9 cellular contexts compared by ENCODE assay signal in the genomic region with DNA sequence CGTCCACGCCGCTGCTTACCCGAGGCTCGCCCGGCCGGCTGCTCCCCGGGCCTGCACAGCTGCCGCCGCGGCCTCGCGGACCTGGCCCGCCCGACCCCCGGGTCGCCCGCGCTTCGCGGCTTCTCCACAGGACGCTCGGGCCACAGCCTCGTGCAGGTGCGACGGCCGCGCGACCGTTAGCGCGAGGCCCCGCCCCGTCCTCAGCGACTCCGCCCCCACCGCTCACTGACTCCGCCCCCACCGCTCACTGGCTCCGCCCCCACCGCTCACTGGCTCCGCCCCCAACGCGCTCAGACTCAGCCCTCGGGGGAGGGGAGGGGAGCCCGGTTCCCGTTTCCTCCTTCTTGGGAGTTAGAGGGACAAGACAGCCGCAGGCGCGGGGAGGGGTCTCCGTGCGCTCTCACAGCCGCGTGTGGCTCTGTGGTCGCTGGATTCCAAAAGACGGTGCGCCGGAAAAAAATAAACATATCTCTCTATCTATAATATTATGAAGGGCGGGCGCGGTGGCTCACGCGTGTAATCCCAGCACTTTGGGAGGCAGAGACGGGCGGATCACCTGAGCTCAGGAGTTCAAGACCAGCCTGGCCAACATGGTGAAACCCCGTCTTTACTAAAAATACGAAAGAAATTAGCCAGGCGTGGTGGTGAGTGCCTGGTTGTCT. TPM values are rescaled to one million over a fixed set of nuclear protein-coding genes. Genes with fewer than 3 reads are reported as not detected.
DNase-seq lines count a peak whose midpoint lies in the region; ATAC-seq, FAIRE-seq and TF ChIP-seq lines count a peak whose summit lies in the region.
"Had no signal": no experiment of that assay in that cellular context is flagged by ENCODE, and none has a peak within 500 bp of the region (broad histone marks: within the 10 kb centered on the region; RNA-seq: fewer than 3 reads in every experiment).

A gene with protein sequence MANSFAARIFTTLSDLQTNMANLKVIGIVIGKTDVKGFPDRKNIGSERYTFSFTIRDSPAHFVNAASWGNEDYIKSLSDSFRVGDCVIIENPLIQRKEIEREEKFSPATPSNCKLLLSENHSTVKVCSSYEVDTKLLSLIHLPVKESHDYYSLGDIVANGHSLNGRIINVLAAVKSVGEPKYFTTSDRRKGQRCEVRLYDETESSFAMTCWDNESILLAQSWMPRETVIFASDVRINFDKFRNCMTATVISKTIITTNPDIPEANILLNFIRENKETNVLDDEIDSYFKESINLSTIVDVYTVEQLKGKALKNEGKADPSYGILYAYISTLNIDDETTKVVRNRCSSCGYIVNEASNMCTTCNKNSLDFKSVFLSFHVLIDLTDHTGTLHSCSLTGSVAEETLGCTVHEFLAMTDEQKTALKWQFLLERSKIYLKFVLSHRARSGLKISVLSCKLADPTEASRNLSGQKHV (minus strand): TSS at position 191 of the 662 bp plus-strand sequence. CDS start 3,989 bp downstream, outside the sequence.

- DNase-seq in DMS114 treated with DMSO at 0.1 percent for 48 hours (lab: John Stamatoyannopoulos, UW; ENCODE audit: unreplicated experiment) (peak; percentile 33), RWPE2 (ENCODE audit: low spot score) (no peak), brain microvascular endothelial cell (peak; percentile 2), mesenchymal stem cell (peak; percentile 39), thoracic aorta (ENCODE audit: low spot score) (no peak), DMS153 treated with DMSO at 0.1 percent for 48 hours (lab: John Stamatoyannopoulos, UW; ENCODE audit: unreplicated experiment) (no peak), GM12892 (ENCODE audit: insufficient read length) (no peak)

- H3K14ac ChIP-seq in mesenchymal stem cell (ENCODE audit: low read length in 2 of 2) = peak within 1 kb of the TSS in 1 of 2 experiments; percentile 28

- peak within 1 kb of the TSS; percentile 77 for H3K4me2 ChIP-seq in mesenchymal stem cell (ENCODE audit: low read length, poor library complexity, severe bottlenecking)

- H3K36me3 ChIP-seq in RWPE2 (ENCODE audit: low read depth) (no peaks in the 10 kb centered on the region), brain microvascular endothelial cell (replicated peaks) (no peaks in the 10 kb centered on the region), mesenchymal stem cell (ENCODE audit: control insufficient read depth in 1 of 2, insufficient read depth in 2 of 2, low read depth in 1 of 2, low read length in 2 of 2) (no peaks in the 10 kb centered on the region), thoracic aorta (no peaks in the 10 kb centered on the region)
- H3K36me3 ChIP-seq: thyroid gland had no signal

- H2BK120ac ChIP-seq in mesenchymal stem cell (ENCODE audit: low read depth, low read length) = no peak within 1 kb of the TSS

- H3K23ac ChIP-seq in mesenchymal stem cell (ENCODE audit: low read length in 2 of 2) = no peak within 1 kb of the TSS

- H3K4me1 ChIP-seq in RWPE2 (ENCODE audit: insufficient read depth, poor library complexity, severe bottlenecking) = peaks cover 14% of the 10 kb centered on the region
- H3K4me1 ChIP-seq in mesenchymal stem cell (ENCODE audit: control insufficient read depth, insufficient read depth, low read depth, low read length) = peaks cover 14% of the 10 kb centered on the region
- H3K4me1 ChIP-seq in thoracic aorta (ENCODE audit: control insufficient read depth in 1 of 2, low read depth in 2 of 2) = no peaks in the 10 kb centered on the region

- no peak within 1 kb of the TSS for H2BK15ac ChIP-seq in mesenchymal stem cell (ENCODE audit: low read depth, poor library complexity, severe bottlenecking)

- no peak within 1 kb of the TSS for H2AK5ac ChIP-seq in mesenchymal stem cell (ENCODE audit: low read length, severe bottlenecking)

- H3K4ac ChIP-seq in mesenchymal stem cell (ENCODE audit: low read depth in 1 of 2, low read length in 2 of 2) = no peak within 1 kb of the TSS

- peak within 1 kb of the TSS; percentile 51 for H2AFZ ChIP-seq in mesenchymal stem cell (ENCODE audit: low read depth, low read length)

- in situ Hi-C loops in brain microvascular endothelial cell (cut with HindIII; ENCODE audit: low pct_ligation_motif_present, low sequenced_read_pairs) = no loop called here

- WGBS in mesenchymal stem cell = 11% methylated on average over 37 of the region's 68 CpGs

- no peak within 1 kb of the TSS for H4K91ac ChIP-seq in mesenchymal stem cell (ENCODE audit: low read length)

- no peak for FAIRE-seq in GM12892 (lab: Jason Lieb, UNC)

- no peaks in the 10 kb centered on the region for H3K27me3 ChIP-seq in RWPE2 (ENCODE audit: insufficient read depth, poor library complexity, severe bottlenecking)
- H3K27me3 ChIP-seq in brain microvascular endothelial cell (replicated peaks) = peaks cover 1% of the 10 kb centered on the region
- peaks cover under 1 to 35% of the 10 kb centered on the region in 2 experiments for H3K27me3 ChIP-seq in mesenchymal stem cell (ENCODE audit: control insufficient read depth in 1 of 2, insufficient read depth in 1 of 2, low read length in 2 of 2)
- peaks cover 9% of the 10 kb centered on the region for H3K27me3 ChIP-seq in thoracic aorta (replicated peaks; ENCODE audit: insufficient read depth)
- H3K27me3 ChIP-seq: thyroid gland had no signal

- no peak for TF ChIP-seq POLR2A in GM12892 (IDR thresholded peaks at IDR 0.05; ENCODE audit: low read depth, low read length)

- no peak within 1 kb of the TSS for H3K9ac ChIP-seq in mesenchymal stem cell (ENCODE audit: low read length)

- TF ChIP-seq CTCF in RWPE2 (IDR thresholded peaks at IDR 0.05; ENCODE audit: poor library complexity, severe bottlenecking) (no peak), brain microvascular endothelial cell (IDR thresholded peaks at IDR 0.05; ENCODE audit: low read depth, low read length, missing control alignments) (no peak), thoracic aorta (IDR thresholded peaks at IDR 0.05) (no peak)

- no peak within 1 kb of the TSS for H2BK5ac ChIP-seq in mesenchymal stem cell (ENCODE audit: low read depth, low read length, poor library complexity, severe bottlenecking)

- H3K27ac ChIP-seq in RWPE2 (ENCODE audit: poor library complexity, severe bottlenecking) (peak within 1 kb of the TSS; percentile 64), brain microvascular endothelial cell (peak within 1 kb of the TSS; percentile 69), mesenchymal stem cell (ENCODE audit: low read length, poor library complexity, severe bottlenecking) (peak within 1 kb of the TSS; percentile 18), thoracic aorta (no peak within 1 kb of the TSS)
- H3K27ac ChIP-seq: thyroid gland had no signal

- H3K18ac ChIP-seq in mesenchymal stem cell (ENCODE audit: low read depth in 1 of 2, low read length in 2 of 2) = no peak within 1 kb of the TSS

- ATAC-seq in RWPE2 (ENCODE audit: low read depth) (peak; percentile 59), thoracic aorta (ENCODE audit: insufficient number of reproducible peaks, low FRiP score, low read depth) (no peak), GM18502 (IDR thresholded peaks at IDR 0.05; ENCODE audit: poor library complexity, unreplicated experiment) (no peak)

- H3K79me1 ChIP-seq in mesenchymal stem cell (replicated peaks; ENCODE audit: low read length, poor library complexity, severe bottlenecking) = no peaks in the 10 kb centered on the region

- no peak within 1 kb of the TSS for H2BK12ac ChIP-seq in mesenchymal stem cell (ENCODE audit: low read length in 2 of 2)

- peak within 1 kb of the TSS; percentile 37 for H4K8ac ChIP-seq in mesenchymal stem cell (ENCODE audit: low read length)

- H3K4me3 ChIP-seq in RWPE2 (ENCODE audit: severe bottlenecking) = peak within 1 kb of the TSS; percentile 14
- H3K4me3 ChIP-seq in brain microvascular endothelial cell (ENCODE audit: low read depth, low read length) = peak within 1 kb of the TSS; percentile 30
- peak within 1 kb of the TSS; percentile 23 to 36 for H3K4me3 ChIP-seq in mesenchymal stem cell (ENCODE audit: insufficient read depth in 1 of 2, low read depth in 1 of 2, low read length in 2 of 2)
- peak within 1 kb of the TSS; percentile 39 for H3K4me3 ChIP-seq in thoracic aorta

- H3K9me3 ChIP-seq in RWPE2 (ENCODE audit: severe bottlenecking) (no peaks in the 10 kb centered on the region), mesenchymal stem cell (ENCODE audit: control insufficient read depth, low read length) (no peaks in the 10 kb centered on the region), thoracic aorta (no peaks in the 10 kb centered on the region)
- H3K9me3 ChIP-seq: thyroid gland had no signal

RNA-seq across cellular contexts. Expression of the gene that starts here (rescaled TPM):
- not detected for polyA plus RNA-seq in mesenchymal stem cell (2013, experiment 1 of 2)
- polyA plus RNA-seq in mesenchymal stem cell (2013, experiment 2 of 2) = not detected
- total RNA-seq in thoracic aorta = not detected
- polyA plus RNA-seq in GM12892 (2012; ENCODE audit: missing spikeins) = 0.32 TPM

Comparison
In these comparisons a context has a peak if more than half of its experiments do, and no peak if none do; other contexts are left out.
1. DNase-seq: peak in DMS114 treated with DMSO at 0.1 percent for 48 hours (single experiment), brain microvascular endothelial cell (single experiment) and mesenchymal stem cell (single experiment); none in RWPE2 (single experiment), thoracic aorta (single experiment), DMS153 treated with DMSO at 0.1 percent for 48 hours (single experiment) and GM12892 (single experiment).
2. H3K27ac ChIP-seq: peak in RWPE2 (single experiment), brain microvascular endothelial cell (single experiment) and mesenchymal stem cell (single experiment); none in thoracic aorta (0 of 2).
3. Peak in every context shown above with its lines, with median percentiles within 50 percentile points of each other: H3K4me3 ChIP-seq.